In genomic region chr12:111529424-111530368, GRCh38 we compare ENCODE assay signal across 8 cellular contexts.
DNase-seq lines count a peak whose midpoint lies in the region; ATAC-seq and TF ChIP-seq lines count a peak whose summit lies in the region.

No MANE protein-coding gene starts in this region.

- H3K27ac ChIP-seq in sigmoid colon = no peak overlapping the region

- H3K27me3 Mint-ChIP-seq in activated naive CD8-positive, alpha-beta T cell = no peaks in the 10 kb centered on the region

- no peaks in the 10 kb centered on the region for H3K79me2 ChIP-seq in Loucy (ENCODE audit: insufficient read depth, low read length)

- DNase-seq in GM03348 (ENCODE audit: low spot score) = peak; percentile 76
- peak; percentile 58 for DNase-seq in SKM-1 treated with dmso at 0.1 percent for 144 hours (lab: John Stamatoyannopoulos, UW; ENCODE audit: unreplicated experiment)
- no peak for DNase-seq in left ventricle myocardium superior
- no peak for DNase-seq in sigmoid colon

- H3K9me3 Mint-ChIP-seq in activated naive CD8-positive, alpha-beta T cell (ENCODE audit: low read depth) = no peaks in the 10 kb centered on the region

- H3K36me3 ChIP-seq in Loucy (ENCODE audit: insufficient read depth, low read length) (peaks cover 30% of the 10 kb centered on the region), sigmoid colon (peaks cover 0 to 68% (median 8%) of the 10 kb centered on the region in 4 donors)

- no peak for TF ChIP-seq EP300 in sigmoid colon (IDR thresholded peaks at IDR 0.05)

- H3K27me3 ChIP-seq in Loucy (ENCODE audit: insufficient read depth, low read length, poor library complexity, severe bottlenecking) (no peaks in the 10 kb centered on the region), sigmoid colon (no peaks in the 10 kb centered on the region)

- no peaks in the 10 kb centered on the region for H3F3A ChIP-seq in Loucy (ENCODE audit: low read depth)

- no peak overlapping the region for H3K9ac ChIP-seq in Loucy (ENCODE audit: low read depth, low read length, poor library complexity, severe bottlenecking)

- no peak overlapping the region for H2AFZ ChIP-seq in Loucy (ENCODE audit: low read length)

- peaks cover 7% of the 10 kb centered on the region for H3K36me3 Mint-ChIP-seq in activated naive CD8-positive, alpha-beta T cell

- H3K4me2 ChIP-seq in Loucy (ENCODE audit: low read depth, low read length, poor library complexity, severe bottlenecking) = no peak overlapping the region

- H4K20me1 ChIP-seq in Loucy (ENCODE audit: insufficient read depth, low read length, poor library complexity, severe bottlenecking) = peaks cover 6% of the 10 kb centered on the region

- no peak overlapping the region for H3K4me3 Mint-ChIP-seq in activated naive CD8-positive, alpha-beta T cell

- H3K4me3 ChIP-seq in Loucy (ENCODE audit: low read length, poor library complexity, severe bottlenecking) (no peak overlapping the region), sigmoid colon (no peak overlapping the region)

- 56% methylated on average over 8 of the region's 8 CpGs for WGBS in sigmoid colon, 2 donors

- ATAC-seq in left ventricle myocardium superior (peak; percentile 52), HG03460 (IDR thresholded peaks at IDR 0.05; ENCODE audit: unreplicated experiment) (no peak), HG03039 (IDR thresholded peaks at IDR 0.05; ENCODE audit: unreplicated experiment) (no peak)

- TF ChIP-seq CTCF in Loucy (conservative IDR thresholded peaks at IDR 0.05; ENCODE audit: low read length) = peak; percentile 80
- peak in 3 of 4 experiments; percentile 40 to 58 (median 51) for TF ChIP-seq CTCF in sigmoid colon (IDR thresholded peaks at IDR 0.05)

- H3K4me1 Mint-ChIP-seq in activated naive CD8-positive, alpha-beta T cell (ENCODE audit: low read depth) = peaks cover 6% of the 10 kb centered on the region

- H3K4me1 ChIP-seq in Loucy (ENCODE audit: insufficient read depth, low read length, poor library complexity, severe bottlenecking) = no peaks in the 10 kb centered on the region
- no peaks in the 10 kb centered on the region for H3K4me1 ChIP-seq in sigmoid colon

- H3K9me3 ChIP-seq in Loucy (ENCODE audit: insufficient read depth, low read depth, low read length) (0 out of 2 replicates have a peak, but pooled peaks cover 5% of the 10 kb centered on the region), sigmoid colon (no peaks in the 10 kb centered on the region)

- no peak for TF ChIP-seq POLR2A in sigmoid colon (IDR thresholded peaks at IDR 0.05)

- no peaks in the 10 kb centered on the region for H3K9me2 ChIP-seq in Loucy (replicated peaks; ENCODE audit: low read depth, low read length)

- intact Hi-C loops in left ventricle myocardium superior (cut with micrococcal nuclease) = loop anchor here (10.0 kb wide), 1 partner anchor 135 kb away; no protein-coding TSS in a partner anchor
- intact Hi-C loops in sigmoid colon (cut with DNase I) = loop anchor here (5.0 kb wide), 1 partner anchor 127 kb away; no protein-coding TSS in a partner anchor

- peak overlapping the region; percentile 18 for H3K27ac Mint-ChIP-seq in activated naive CD8-positive, alpha-beta T cell

Comparison
In these comparisons a context has a peak if more than half of its experiments do, and no peak if none do; other contexts are left out.
1. DNase-seq: peak in GM03348 (single experiment) and SKM-1 treated with dmso at 0.1 percent for 144 hours (single experiment); none in left ventricle myocardium superior (single experiment) and sigmoid colon (single experiment).